In genomic region chr9:77588319-77588937, GRCh38 we compare ENCODE assay signal across 9 cellular contexts. TPM values are rescaled to one million over a fixed set of nuclear protein-coding genes. Genes with fewer than 3 reads are reported as not detected.
DNase-seq lines count a peak whose midpoint lies in the region; ATAC-seq and TF ChIP-seq lines count a peak whose summit lies in the region.
"Had no signal": no experiment of that assay in that cellular context is flagged by ENCODE, and none has a peak within 500 bp of the region (broad histone marks: within the 10 kb centered on the region; RNA-seq: fewer than 3 reads in every experiment).

No MANE protein-coding gene starts in this region.

- CTCF ChIA-PET in RWPE1 (lab: Yijun Ruan, JAX) = interaction anchor here (0.5 to 1.0 kb wide), 2 partner anchors 12 to 131 kb away, joined by 3 read pairs; no protein-coding TSS in a partner anchor
- CTCF ChIA-PET in activated CD4-positive, alpha-beta T cell treated with anti-CD3 and anti-CD28 coated beads for 36 hours (lab: Charles Lee) = no interaction called here

- no peak overlapping the region for H3K27ac ChIP-seq in RWPE1
- H3K27ac ChIP-seq in foreskin keratinocyte = peak overlapping the region; percentile 15

- H3K36me3 Mint-ChIP-seq in activated CD4-positive, alpha-beta T cell treated with anti-CD3 and anti-CD28 coated beads for 36 hours (ENCODE audit: low read depth) = no peaks in the 10 kb centered on the region

- TF ChIP-seq CTCF in RWPE1 (conservative IDR thresholded peaks at IDR 0.05; ENCODE audit: low read depth) (no peak), foreskin keratinocyte (conservative IDR thresholded peaks at IDR 0.05) (no peak)

- no peak overlapping the region for H3K27ac Mint-ChIP-seq in activated CD4-positive, alpha-beta T cell treated with anti-CD3 and anti-CD28 coated beads for 36 hours

- peak; percentile 93 for DNase-seq in HCEC 1CT
- peak; percentile 90 for DNase-seq in RWPE1 (ENCODE audit: low spot score)
- peak; percentile 61 to 80 for DNase-seq in foreskin keratinocyte
- DNase-seq in skeletal muscle cell (ENCODE audit: low read depth) = peak; percentile 52
- no peak for DNase-seq in HuH-7 (ENCODE audit: low spot score)
- DNase-seq in activated CD4-positive, alpha-beta T cell treated with anti-CD3 and anti-CD28 coated beads for 36 hours = no peak
- DNase-seq in CD1c-positive myeloid dendritic cell (ENCODE audit: extremely low spot score) = no peak
- DNase-seq in stimulated activated CD8-positive, alpha-beta memory T cell treated with anti-CD3 and anti-CD28 coated beads, Interleukin-4, amount 100 ng/mL, for 48 hours = no peak
- DNase-seq: posterior cingulate gyrus had no signal

- H3K4me1 Mint-ChIP-seq in activated CD4-positive, alpha-beta T cell treated with anti-CD3 and anti-CD28 coated beads for 36 hours = peaks cover 2% of the 10 kb centered on the region

- H3K9me3 Mint-ChIP-seq in activated CD4-positive, alpha-beta T cell treated with anti-CD3 and anti-CD28 coated beads for 36 hours (ENCODE audit: low read depth) = no peaks in the 10 kb centered on the region

- no peak overlapping the region for H3K4me3 ChIP-seq in skeletal muscle cell (ENCODE audit: low read depth, low read length)

- peaks cover 2% of the 10 kb centered on the region for H3K27me3 Mint-ChIP-seq in activated CD4-positive, alpha-beta T cell treated with anti-CD3 and anti-CD28 coated beads for 36 hours

- POLR2A ChIA-PET in RWPE1 (lab: Yijun Ruan, JAX; ENCODE audit: low non-redundant PET) = no interaction called here
- POLR2A ChIA-PET in activated CD4-positive, alpha-beta T cell treated with anti-CD3 and anti-CD28 coated beads for 36 hours (lab: Charles Lee) = no interaction called here

- no peak overlapping the region for H3K4me3 Mint-ChIP-seq in activated CD4-positive, alpha-beta T cell treated with anti-CD3 and anti-CD28 coated beads for 36 hours

- peaks cover 11% of the 10 kb centered on the region for H3K4me1 ChIP-seq in foreskin keratinocyte

- intact Hi-C loops in activated CD4-positive, alpha-beta T cell treated with anti-CD3 and anti-CD28 coated beads for 36 hours (cut with DNase I, micrococcal nuclease) = no loop called here

- H3K27me3 ChIP-seq in foreskin keratinocyte = no peaks in the 10 kb centered on the region

- peak; percentile 94 for ATAC-seq in foreskin keratinocyte
- no peak for ATAC-seq in activated CD4-positive, alpha-beta T cell treated with anti-CD3 and anti-CD28 coated beads for 36 hours

RNA-seq across cellular contexts. Expression of gene GNA14, which starts 59.7 kb away (rescaled TPM):
- not detected in 2 replicates for total RNA-seq in foreskin keratinocyte
- not detected in 2 replicates for polyA plus RNA-seq in foreskin keratinocyte
- under 1 TPM; 0.11 to 0.54 TPM for total RNA-seq in activated CD4-positive, alpha-beta T cell treated with anti-CD3 and anti-CD28 coated beads for 36 hours

Comparison
In these comparisons a context has a peak if more than half of its experiments do, and no peak if none do; other contexts are left out.
1. DNase-seq: peak in HCEC 1CT (single experiment), RWPE1 (single experiment), foreskin keratinocyte (2 of 2) and skeletal muscle cell (single experiment); none in HuH-7 (single experiment), activated CD4-positive, alpha-beta T cell treated with anti-CD3 and anti-CD28 coated beads for 36 hours (single experiment), CD1c-positive myeloid dendritic cell (single experiment) and stimulated activated CD8-positive, alpha-beta memory T cell treated with anti-CD3 and anti-CD28 coated beads, Interleukin-4, amount 100 ng/mL, for 48 hours (single experiment).